ENCODE assay signal across 20 cellular contexts in the genomic region with DNA sequence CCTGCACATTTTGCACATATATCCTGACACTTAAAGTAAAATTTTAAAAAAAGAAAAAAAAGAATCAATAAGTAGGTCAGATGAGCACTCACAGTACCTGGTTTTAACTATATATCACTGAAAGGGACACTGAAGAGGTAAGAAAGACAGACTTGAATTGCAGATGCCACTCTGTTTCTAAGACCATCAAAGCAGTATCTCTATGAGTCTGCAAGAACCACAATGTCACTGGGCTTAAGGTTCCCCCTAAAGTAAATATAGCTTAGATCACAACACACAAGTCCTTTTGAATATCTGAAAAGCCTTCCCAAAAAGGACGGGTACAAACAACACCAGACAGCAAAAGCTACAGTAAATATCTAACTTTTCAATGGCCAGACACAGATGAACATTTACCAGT. TPM values are rescaled to one million over a fixed set of nuclear protein-coding genes. Genes with fewer than 3 reads are reported as not detected.
DNase-seq lines count a peak whose midpoint lies in the region; ATAC-seq and TF ChIP-seq lines count a peak whose summit lies in the region.
"Had no signal": no experiment of that assay in that cellular context is flagged by ENCODE, and none has a peak within 500 bp of the region (broad histone marks: within the 10 kb centered on the region; RNA-seq: fewer than 3 reads in every experiment).

No MANE protein-coding gene starts in this region.

- intact Hi-C loops in lower leg skin (cut with DNase I; ENCODE audit: low total_unique reads) = no loop called here

- in situ Hi-C loops in GM13977 (cut with MboI; ENCODE audit: low pct_unique_long_range_greater_than_20kb, low sequenced_read_pairs, unreplicated experiment) = no loop called here

- H3K27me3 Mint-ChIP-seq in T-helper 17 cell = no peaks in the 10 kb centered on the region
- H3K27me3 Mint-ChIP-seq in effector memory CD8-positive, alpha-beta T cell = no peaks in the 10 kb centered on the region

- no peaks in the 10 kb centered on the region for H3K9me3 ChIP-seq in T-helper 17 cell (ENCODE audit: control insufficient read depth, low read length, poor library complexity, severe bottlenecking)

- no peak overlapping the region for H3K4me3 Mint-ChIP-seq in T-helper 17 cell
- H3K4me3 Mint-ChIP-seq in effector memory CD8-positive, alpha-beta T cell = no peak overlapping the region
- H3K4me3 Mint-ChIP-seq: HFFc6 had no signal

- H3K4me1 Mint-ChIP-seq in T-helper 17 cell = peaks cover 19% of the 10 kb centered on the region
- H3K4me1 Mint-ChIP-seq in effector memory CD8-positive, alpha-beta T cell (ENCODE audit: low read depth in 2 of 2) = peaks cover 31 to 40% of the 10 kb centered on the region in 2 donors

- 69 to 76% methylated on average over 1 of the region's 1 CpG for WGBS in lower leg skin, 2 donors

- H3K4me3 ChIP-seq in lower leg skin (ENCODE audit: low read depth, poor library complexity, severe bottlenecking) = no peak overlapping the region

- H3K9me3 Mint-ChIP-seq in activated naive CD4-positive, alpha-beta T cell treated with anti-CD3 and anti-CD28 coated beads, Interleukin-2, amount 50 U/mL, for 72 hours = peaks cover 15 to 28% of the 10 kb centered on the region in 2 donors
- peaks cover 0 to 7% of the 10 kb centered on the region in 2 donors for H3K9me3 Mint-ChIP-seq in effector memory CD8-positive, alpha-beta T cell
- H3K9me3 Mint-ChIP-seq: HFFc6 had no signal

- no peak for TF ChIP-seq CTCF in GM13977 (IDR thresholded peaks at IDR 0.05; ENCODE audit: extremely low read depth, insufficient read depth, missing control alignments)
- TF ChIP-seq CTCF in lower leg skin (IDR thresholded peaks at IDR 0.05) = no peak

- H3K27ac Mint-ChIP-seq in activated naive CD4-positive, alpha-beta T cell treated with anti-CD3 and anti-CD28 coated beads, Interleukin-2, amount 50 U/mL, for 72 hours = peak overlapping the region in 1 of 2 donors; percentile 37
- H3K27ac Mint-ChIP-seq in T-helper 17 cell = peak overlapping the region; percentile 82
- H3K27ac Mint-ChIP-seq in effector memory CD8-positive, alpha-beta T cell = peak overlapping the region; percentile 1 to 19
- H3K27ac Mint-ChIP-seq: HFFc6 had no signal

- no peak for TF ChIP-seq POLR2A in lower leg skin (IDR thresholded peaks at IDR 0.05)

- ATAC-seq in activated naive CD4-positive, alpha-beta T cell treated with anti-CD3 and anti-CD28 coated beads, Interleukin-2, amount 50 U/mL, for 72 hours = peak; percentile 40 to 62
- peak; percentile 36 for ATAC-seq in T-helper 17 cell
- ATAC-seq in effector memory CD8-positive, alpha-beta T cell (replicated peaks) = no peak
- peak; percentile 28 for ATAC-seq in stimulated activated naive CD8-positive, alpha-beta T cell treated with anti-CD3 and anti-CD28 coated beads, Interleukin-15, Interleukin-2, amounts not matched to agents 100 U/mL and 50 U/mL, for 24 hours
- ATAC-seq: HepG2, Right ventricle myocardium inferior had no signal

- peaks cover 5 to 34% of the 10 kb centered on the region in 2 donors for H3K36me3 Mint-ChIP-seq in activated naive CD4-positive, alpha-beta T cell treated with anti-CD3 and anti-CD28 coated beads, Interleukin-2, amount 50 U/mL, for 72 hours
- H3K36me3 Mint-ChIP-seq in T-helper 17 cell (ENCODE audit: low read depth) = no peaks in the 10 kb centered on the region
- H3K36me3 Mint-ChIP-seq in effector memory CD8-positive, alpha-beta T cell (ENCODE audit: insufficient read depth) = peaks cover 8% of the 10 kb centered on the region

- DNase-seq in activated naive CD4-positive, alpha-beta T cell treated with anti-CD3 and anti-CD28 coated beads, Interleukin-2, amount 50 U/mL, for 72 hours (ENCODE audit: low spot score in 2 of 2) = no peak
- no peak for DNase-seq in activated naive CD4-positive, alpha-beta T cell treated with anti-CD3 and anti-CD28 coated beads, Interleukin-2, amount 50 U/mL, for 16 hours
- DNase-seq in T-helper 17 cell (no peak), GM13977 (ENCODE audit: low spot score) (no peak), lower leg skin (ENCODE audit: low spot score in 2 of 2) (no peak)
- DNase-seq in effector memory CD8-positive, alpha-beta T cell = no peak
- DNase-seq in stimulated activated naive CD8-positive, alpha-beta T cell treated with anti-CD3 and anti-CD28 coated beads, Interleukin-15, Interleukin-2, amounts not matched to agents 100 U/mL and 50 U/mL, for 24 hours = no peak
- DNase-seq in stimulated activated CD8-positive, alpha-beta memory T cell treated with anti-CD3 and anti-CD28 coated beads, Interleukin-4, amount 100 ng/mL, for 48 hours = no peak
- DNase-seq: C1 segment of cervical spinal cord, COR-L47, DMS 273 treated with DMSO at 0.1 percent for 48 hours, H7, HFFc6, KBM-7, NCI-H1105 treated with DMSO at 0.1 percent for 48 hours, NCI-H1694 treated with DMSO at 0.1 percent for 48 hours, NCI-H510A, NCI-H748 treated with DMSO at 0.1 percent for 48 hours had no signal

RNA-seq across cellular contexts. Expression of a gene that starts 57.6 kb away (rescaled TPM):
- total RNA-seq in activated naive CD4-positive, alpha-beta T cell treated with anti-CD3 and anti-CD28 coated beads, Interleukin-2, amount 50 U/mL, for 72 hours = 100 to 1,000 TPM; 417 to 596 TPM
- 100 to 1,000 TPM; 286 to 294 TPM for total RNA-seq in T-helper 17 cell
- total RNA-seq in lower leg skin = 10 to 100 TPM in 1 of 4 donors, 1 to 10 TPM in 3; 5.3 to 10.8 (median 7.1) TPM
- total RNA-seq: HepG2, HFFc6 had no signal

Comparison
In these comparisons a context has a peak if more than half of its experiments do, and no peak if none do; other contexts are left out.
1. RNA of a gene that starts 57.6 kb away (total RNA-seq): 417 to 596 TPM in activated naive CD4-positive, alpha-beta T cell treated with anti-CD3 and anti-CD28 coated beads, Interleukin-2, amount 50 U/mL, for 72 hours and 286 to 294 TPM in T-helper 17 cell; 5.3 to 10.8 TPM in lower leg skin; every median in the first group is over 10 times any median in the second.